In the genomic region with DNA sequence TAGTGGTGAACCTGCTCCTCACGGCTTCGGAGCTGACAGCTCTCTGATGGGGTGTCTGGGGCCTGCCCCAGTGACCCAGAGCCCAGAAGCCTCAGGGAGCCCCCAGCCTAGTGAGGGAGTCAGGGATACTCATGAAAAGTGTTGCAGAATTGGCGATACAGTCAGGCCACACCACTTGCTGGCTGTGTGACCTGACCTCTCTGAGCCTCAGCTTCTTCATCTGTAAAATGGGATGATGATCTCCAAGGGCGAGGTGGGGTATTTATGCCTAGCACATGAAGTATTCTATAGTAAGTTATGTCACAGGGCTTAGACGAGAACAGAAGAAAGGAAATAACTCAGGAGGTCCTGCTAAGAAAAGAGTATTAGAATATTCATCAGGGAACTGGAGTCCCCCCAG, we compare ENCODE assay signal across 10 cellular contexts. TPM values are rescaled to one million over a fixed set of nuclear protein-coding genes. Genes with fewer than 3 reads are reported as not detected.
DNase-seq lines count a peak whose midpoint lies in the region; ATAC-seq and TF ChIP-seq lines count a peak whose summit lies in the region.
"Had no signal": no experiment of that assay in that cellular context is flagged by ENCODE, and none has a peak within 500 bp of the region (broad histone marks: within the 10 kb centered on the region; RNA-seq: fewer than 3 reads in every experiment).

No MANE protein-coding gene starts in this region.

- 32 to 38% methylated on average over 5 of the region's 5 CpGs for WGBS in body of pancreas, 2 donors
- 67 to 82% methylated on average over 3 to 5 of the region's 5 CpGs for whole genome bisulfite sequencing in transverse colon (ENCODE audit: low coverage in 1 of 2), 2 donors

- H3K27me3 Mint-ChIP-seq in activated CD4-positive, alpha-beta T cell treated with anti-CD3 and anti-CD28 coated beads, Interleukin-2, amount 10 ng/mL, durations not matched to agents 7 days and 5 days, result peaks cover 49% of the 10 kb centered on the region
- H3K27me3 Mint-ChIP-seq in activated CD4-positive, alpha-beta T cell treated with anti-CD3 and anti-CD28 coated beads for 36 hours, result peaks cover 40% of the 10 kb centered on the region
- H3K27me3 Mint-ChIP-seq in stimulated activated memory B cell treated with anti-CD40 and anti-IgM and Interleukin-4, amounts not matched to agents 10 μg/mL and 1 μg/mL and 100 μg/mL, for 72 hours, result peaks cover 57% of the 10 kb centered on the region

- CTCF ChIA-PET in activated CD4-positive, alpha-beta T cell treated with anti-CD3 and anti-CD28 coated beads, Interleukin-2, amount 10 ng/mL, durations not matched to agents 7 days and 5 days (lab: Charles Lee), result no interaction called here
- CTCF ChIA-PET in activated CD4-positive, alpha-beta T cell treated with anti-CD3 and anti-CD28 coated beads for 36 hours (lab: Charles Lee), result interaction anchor here (1.3 to 2.2 kb wide), 4 partner anchors 13 to 149 kb away, joined by 3 to 7 read pairs (median 6); no protein-coding TSS in a partner anchor

- intact Hi-C loops in activated CD4-positive, alpha-beta T cell treated with anti-CD3 and anti-CD28 coated beads for 36 hours (cut with DNase I, micrococcal nuclease), result no loop called here
- intact Hi-C loops in body of pancreas (cut with DNase I), result no loop called here
- intact Hi-C loops in lower lobe of right lung (cut with DNase I), result no loop called here
- intact Hi-C loops in transverse colon (cut with DNase I; ENCODE audit: low total_unique reads), result no loop called here

- H3K4me3 Mint-ChIP-seq in activated CD4-positive, alpha-beta T cell treated with anti-CD3 and anti-CD28 coated beads, Interleukin-2, amount 10 ng/mL, durations not matched to agents 7 days and 5 days, result no peak overlapping the region
- H3K4me3 Mint-ChIP-seq in activated CD4-positive, alpha-beta T cell treated with anti-CD3 and anti-CD28 coated beads for 36 hours, result no peak overlapping the region
- no peak overlapping the region for H3K4me3 Mint-ChIP-seq in stimulated activated memory B cell treated with anti-CD40 and anti-IgM and Interleukin-4, amounts not matched to agents 10 μg/mL and 1 μg/mL and 100 μg/mL, for 72 hours
- H3K4me3 Mint-ChIP-seq: activated CD4-positive, alpha-beta memory T cell treated with anti-CD3 and anti-CD28 coated beads, Interleukin-2, amount 10 ng/mL, durations not matched to agents 7 days and 5 days had no signal

- H3K9me3 ChIP-seq in body of pancreas (no peaks in the 10 kb centered on the region), lower lobe of right lung (no peaks in the 10 kb centered on the region), transverse colon (no peaks in the 10 kb centered on the region)

- no peak for TF ChIP-seq POLR2A in body of pancreas (IDR thresholded peaks at IDR 0.05)
- TF ChIP-seq POLR2A in transverse colon (IDR thresholded peaks at IDR 0.05), result no peak

- no peaks in the 10 kb centered on the region for H3K27me3 ChIP-seq in body of pancreas
- no peaks in the 10 kb centered on the region for H3K27me3 ChIP-seq in lower lobe of right lung (ENCODE audit: low read depth)
- no peaks in the 10 kb centered on the region for H3K27me3 ChIP-seq in transverse colon

- ATAC-seq in activated CD4-positive, alpha-beta T cell treated with anti-CD3 and anti-CD28 coated beads for 36 hours, result no peak
- no peak for ATAC-seq in body of pancreas
- ATAC-seq in lower lobe of right lung, result no peak
- no peak for ATAC-seq in stimulated activated memory B cell treated with anti-CD40 and anti-IgM and Interleukin-4, amounts not matched to agents 10 μg/mL and 1 μg/mL and 100 μg/mL, for 72 hours

- TF ChIP-seq EP300 in transverse colon (IDR thresholded peaks at IDR 0.05; ENCODE audit: low read depth), result no peak

- H3K4me1 ChIP-seq in body of pancreas (peaks cover 75% of the 10 kb centered on the region), lower lobe of right lung (peaks cover 56% of the 10 kb centered on the region), transverse colon (peaks cover 7 to 69% (median 44%) of the 10 kb centered on the region in 4 donors)

- no peak for DNase-seq in activated CD4-positive, alpha-beta T cell treated with anti-CD3 and anti-CD28 coated beads, Interleukin-2, amount 10 ng/mL, durations not matched to agents 7 days and 5 days
- no peak for DNase-seq in activated CD4-positive, alpha-beta T cell treated with anti-CD3 and anti-CD28 coated beads for 36 hours
- DNase-seq in body of pancreas (no peak), lower lobe of right lung (no peak), transverse colon (no peak), G401 (ENCODE audit: low spot score) (no peak)
- no peak for DNase-seq in stimulated activated CD4-positive, alpha-beta T cell treated with anti-CD3 and anti-CD28 coated beads, Interleukin-12 subunit alpha, Interleukin-12 subunit beta, amount 100 ng/mL, for 4 hours
- DNase-seq: activated CD4-positive, alpha-beta memory T cell treated with anti-CD3 and anti-CD28 coated beads, Interleukin-2, amount 10 ng/mL, durations not matched to agents 7 days and 5 days; amniotic stem cell had no signal

- H3K4me1 Mint-ChIP-seq in activated CD4-positive, alpha-beta T cell treated with anti-CD3 and anti-CD28 coated beads, Interleukin-2, amount 10 ng/mL, durations not matched to agents 7 days and 5 days, result peaks cover 41% of the 10 kb centered on the region
- H3K4me1 Mint-ChIP-seq in activated CD4-positive, alpha-beta T cell treated with anti-CD3 and anti-CD28 coated beads for 36 hours, result peaks cover 19% of the 10 kb centered on the region
- H3K4me1 Mint-ChIP-seq in stimulated activated memory B cell treated with anti-CD40 and anti-IgM and Interleukin-4, amounts not matched to agents 10 μg/mL and 1 μg/mL and 100 μg/mL, for 72 hours, result peaks cover 28% of the 10 kb centered on the region

- H3K27ac ChIP-seq in body of pancreas (peak overlapping the region; percentile 97 to 99 (median 99)), lower lobe of right lung (peak overlapping the region; percentile 16), transverse colon (peak overlapping the region; percentile 91 to 98 (median 96))

- peaks cover 3% of the 10 kb centered on the region for H3K36me3 Mint-ChIP-seq in activated CD4-positive, alpha-beta T cell treated with anti-CD3 and anti-CD28 coated beads, Interleukin-2, amount 10 ng/mL, durations not matched to agents 7 days and 5 days (ENCODE audit: low read depth)
- H3K36me3 Mint-ChIP-seq in activated CD4-positive, alpha-beta T cell treated with anti-CD3 and anti-CD28 coated beads for 36 hours (ENCODE audit: low read depth), result no peaks in the 10 kb centered on the region
- H3K36me3 Mint-ChIP-seq in stimulated activated memory B cell treated with anti-CD40 and anti-IgM and Interleukin-4, amounts not matched to agents 10 μg/mL and 1 μg/mL and 100 μg/mL, for 72 hours, result no peaks in the 10 kb centered on the region

- POLR2A ChIA-PET in activated CD4-positive, alpha-beta T cell treated with anti-CD3 and anti-CD28 coated beads, Interleukin-2, amount 10 ng/mL, durations not matched to agents 7 days and 5 days (lab: Charles Lee), result no interaction called here
- POLR2A ChIA-PET in activated CD4-positive, alpha-beta T cell treated with anti-CD3 and anti-CD28 coated beads for 36 hours (lab: Charles Lee), result no interaction called here

- in situ Hi-C loops in transverse colon (cut with MboI; ENCODE audit: low pct_ligation_motif_present in 1 of 4, low pct_unique_long_range_greater_than_20kb in 1 of 4, low sequenced_read_pairs in 3 of 4), result loop anchor here in 2 of 4 donors (10.0 kb wide), 1 partner anchor 120 kb away; no protein-coding TSS in a partner anchor
- in situ Hi-C loops in G401 (cut with HindIII; ENCODE audit: low sequenced_read_pairs), result no loop called here

- H3K9me3 Mint-ChIP-seq in activated CD4-positive, alpha-beta T cell treated with anti-CD3 and anti-CD28 coated beads, Interleukin-2, amount 10 ng/mL, durations not matched to agents 7 days and 5 days, result no peaks in the 10 kb centered on the region
- no peaks in the 10 kb centered on the region for H3K9me3 Mint-ChIP-seq in activated CD4-positive, alpha-beta T cell treated with anti-CD3 and anti-CD28 coated beads for 36 hours (ENCODE audit: low read depth)
- peaks cover 4% of the 10 kb centered on the region for H3K9me3 Mint-ChIP-seq in stimulated activated memory B cell treated with anti-CD40 and anti-IgM and Interleukin-4, amounts not matched to agents 10 μg/mL and 1 μg/mL and 100 μg/mL, for 72 hours
- H3K9me3 Mint-ChIP-seq: activated CD4-positive, alpha-beta memory T cell treated with anti-CD3 and anti-CD28 coated beads, Interleukin-2, amount 10 ng/mL, durations not matched to agents 7 days and 5 days had no signal

- H3K36me3 ChIP-seq in body of pancreas (replicated peaks in 1 of 2; ENCODE audit: insufficient read depth in 1 of 2, low read depth in 2 of 2) (no peaks in the 10 kb centered on the region), lower lobe of right lung (no peaks in the 10 kb centered on the region), transverse colon (no peaks in the 10 kb centered on the region)

- TF ChIP-seq CTCF in body of pancreas (IDR thresholded peaks at IDR 0.05) (no peak), lower lobe of right lung (IDR thresholded peaks at IDR 0.05) (no peak), transverse colon (IDR thresholded peaks at IDR 0.05) (no peak)

- H3K4me3 ChIP-seq in body of pancreas (peak overlapping the region; percentile 69 to 71), lower lobe of right lung (peak overlapping the region; percentile 77), transverse colon (peak overlapping the region in 1 of 4 donors; percentile 72)

- H3K27ac Mint-ChIP-seq in activated CD4-positive, alpha-beta T cell treated with anti-CD3 and anti-CD28 coated beads, Interleukin-2, amount 10 ng/mL, durations not matched to agents 7 days and 5 days, result peak overlapping the region; percentile 65
- H3K27ac Mint-ChIP-seq in activated CD4-positive, alpha-beta T cell treated with anti-CD3 and anti-CD28 coated beads for 36 hours, result no peak overlapping the region
- no peak overlapping the region for H3K27ac Mint-ChIP-seq in stimulated activated memory B cell treated with anti-CD40 and anti-IgM and Interleukin-4, amounts not matched to agents 10 μg/mL and 1 μg/mL and 100 μg/mL, for 72 hours
- H3K27ac Mint-ChIP-seq: activated CD4-positive, alpha-beta memory T cell treated with anti-CD3 and anti-CD28 coated beads, Interleukin-2, amount 10 ng/mL, durations not matched to agents 7 days and 5 days had no signal

RNA-seq across cellular contexts. Expression of a gene that starts 1.6 kb away (rescaled TPM):
- not detected for total RNA-seq in activated CD4-positive, alpha-beta T cell treated with anti-CD3 and anti-CD28 coated beads, Interleukin-2, amount 10 ng/mL, durations not matched to agents 7 days and 5 days
- under 1 TPM in 1 of 2 experiments, not detected in 1; 0.11 TPM for total RNA-seq in activated CD4-positive, alpha-beta T cell treated with anti-CD3 and anti-CD28 coated beads for 36 hours
- 10 to 100 TPM; 26.5 to 36.9 TPM for total RNA-seq in body of pancreas
- total RNA-seq in lower lobe of right lung, result 18.4 TPM
- total RNA-seq in transverse colon, result 10 to 100 TPM; 17.7 to 32.9 (median 22.9) TPM
- 25.0 and 25.2 TPM in 2 replicates for total RNA-seq in G401 (2014; rRNA removed; shearing (Covaris generic))
- total RNA-seq: activated CD4-positive, alpha-beta memory T cell treated with anti-CD3 and anti-CD28 coated beads, Interleukin-2, amount 10 ng/mL, durations not matched to agents 7 days and 5 days had no signal

Comparison
In these comparisons a context has a peak if more than half of its experiments do, and no peak if none do; other contexts are left out.
1. H3K27ac ChIP-seq: peak in every context shown above with its lines; median percentile 99 in body of pancreas; 96 in transverse colon; 16 in lower lobe of right lung.
2. RNA of a gene that starts 1.6 kb away (total RNA-seq): 26.5 to 36.9 TPM in body of pancreas, 25.0 to 25.2 TPM in G401, 17.7 to 32.9 TPM in transverse colon and 18.4 TPM in lower lobe of right lung (single experiment); 0.11 TPM in activated CD4-positive, alpha-beta T cell treated with anti-CD3 and anti-CD28 coated beads for 36 hours and not detected in activated CD4-positive, alpha-beta T cell treated with anti-CD3 and anti-CD28 coated beads, Interleukin-2, amount 10 ng/mL, durations not matched to agents 7 days and 5 days; every median in the first group is over 10 times any median in the second.